Comparison of ENCODE assay signal across 28 cellular contexts in the genomic region with DNA sequence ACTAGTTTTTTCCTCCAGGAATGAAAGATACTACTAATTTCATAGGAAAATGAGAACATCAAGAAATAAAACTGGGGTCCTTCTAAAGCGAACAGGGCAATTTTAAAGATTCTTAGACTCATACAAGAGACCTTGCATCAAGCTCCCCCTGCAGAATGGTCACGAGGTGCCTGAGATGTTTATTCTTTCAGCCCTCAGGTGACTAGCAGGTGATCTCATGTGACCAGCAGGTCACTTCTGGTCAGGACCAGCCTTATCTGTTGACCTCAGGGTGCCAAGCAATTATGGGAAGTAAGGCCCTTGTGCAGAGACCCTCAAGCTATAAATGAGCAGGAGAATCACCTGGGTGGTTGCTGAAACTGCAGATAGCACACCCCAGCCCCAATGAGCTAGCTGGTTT.
"Had no signal": no experiment of that assay in that cellular context is flagged by ENCODE, and none has a peak within 500 bp of the region (broad histone marks: within the 10 kb centered on the region; RNA-seq: fewer than 3 reads in every experiment).

No MANE protein-coding gene starts in this region.

- H3K9me3 Mint-ChIP-seq: activated B cell treated with CpG ODN at 0.5 μM for 24 hours; activated CD8-positive, alpha-beta T cell treated with anti-CD3 and anti-CD28 coated beads for 36 hours; activated T-helper 17 cell treated with anti-CD3 and anti-CD28 coated beads, Interleukin-2, amount 50 U/mL, for 72 hours; T-helper 2 cell treated with Interferon-gamma antibody and Interleukin-4, amounts not matched to agents 5 μg/mL and 100 μg/mL, for 36 hours had no signal

- H3K4me1 ChIP-seq: esophagus squamous epithelium, gastroesophageal sphincter, heart right ventricle had no signal

- H3K36me3 Mint-ChIP-seq: activated naive CD8-positive, alpha-beta T cell had no signal

- H3K9me3 ChIP-seq: esophagus squamous epithelium had no signal

- H3K4me3 Mint-ChIP-seq: activated B cell treated with CpG ODN at 0.5 μM for 24 hours; activated CD8-positive, alpha-beta T cell treated with anti-CD3 and anti-CD28 coated beads for 36 hours; activated naive CD8-positive, alpha-beta T cell; activated T-cell treated with anti-CD3 and anti-CD28 coated beads, Interleukin-2, amount 50 U/mL, for 4 hours; activated T-helper 17 cell treated with anti-CD3 and anti-CD28 coated beads, Interleukin-2, amount 50 U/mL, for 72 hours; T-helper 17 cell; T-helper 2 cell treated with Interferon-gamma antibody and Interleukin-4, amounts not matched to agents 5 μg/mL and 100 μg/mL, for 36 hours had no signal

- H3K36me3 ChIP-seq: esophagus squamous epithelium, gastroesophageal sphincter, heart right ventricle, WERI-Rb-1 had no signal

- H3K4me1 Mint-ChIP-seq: activated B cell treated with CpG ODN at 0.5 μM for 24 hours; activated T-helper 17 cell treated with anti-CD3 and anti-CD28 coated beads, Interleukin-2, amount 50 U/mL, for 72 hours; T-helper 17 cell had no signal

- ATAC-seq: activated CD4-positive, CD25-positive, alpha-beta regulatory T cell treated with anti-CD3 and anti-CD28 coated beads, Interleukin-2, amount 50 U/mL, for 24 hours; activated CD8-positive, alpha-beta T cell treated with anti-CD3 and anti-CD28 coated beads for 36 hours; activated T-cell treated with anti-CD3 and anti-CD28 coated beads, Interleukin-2, amount 50 U/mL, for 4 hours; activated T-helper 17 cell treated with anti-CD3 and anti-CD28 coated beads, Interleukin-2, amount 50 U/mL, for 72 hours; gastroesophageal sphincter; heart right ventricle; T-helper 17 cell had no signal

- H3K4me3 ChIP-seq: esophagus squamous epithelium, gastroesophageal sphincter, heart right ventricle had no signal

- H3K27ac Mint-ChIP-seq: activated B cell treated with CpG ODN at 0.5 μM for 24 hours; activated CD8-positive, alpha-beta T cell treated with anti-CD3 and anti-CD28 coated beads for 36 hours; activated naive CD8-positive, alpha-beta T cell; activated T-helper 17 cell treated with anti-CD3 and anti-CD28 coated beads, Interleukin-2, amount 50 U/mL, for 72 hours; T-helper 17 cell; T-helper 2 cell treated with Interferon-gamma antibody and Interleukin-4, amounts not matched to agents 5 μg/mL and 100 μg/mL, for 36 hours had no signal

- DNase-seq: activated B cell treated with CpG ODN at 0.5 μM for 24 hours; activated CD4-positive, alpha-beta T cell treated with anti-CD3 and anti-CD28 coated beads for 48 hours; activated CD4-positive, alpha-beta T cell treated with anti-CD3 and anti-CD28 coated beads, Interleukin-2, amount 50 U/mL, for 1 hour; activated CD4-positive, alpha-beta T cell treated with anti-CD3 and anti-CD28 coated beads, Interleukin-2, amount 50 U/mL, for 48 hours; activated CD8-positive, alpha-beta memory T cell treated with anti-CD3 and anti-CD28 coated beads for 24 hours; activated CD8-positive, alpha-beta T cell treated with anti-CD3 and anti-CD28 coated beads for 36 hours; activated effector memory CD4-positive, alpha-beta T cell treated with Interleukin-2 at 50 U/mL for 16 hours; activated gamma-delta T cell treated with Interleukin-2 at 50 U/mL for 16 hours; activated naive CD4-positive, alpha-beta T cell treated with anti-CD3 and anti-CD28 coated beads, Interleukin-2, amount 50 U/mL, for 16 hours; activated naive CD4-positive, alpha-beta T cell treated with Interleukin-2 at 50 U/mL for 16 hours; activated T-cell treated with anti-CD3 and anti-CD28 coated beads, Interleukin-2, amount 50 U/mL, for 4 hours; amniotic stem cell; anterior cingulate cortex; caudate nucleus; cortex of kidney; effector CD8-positive, alpha-beta T cell; esophagus squamous epithelium; foreskin melanocyte; heart right ventricle; T-helper 17 cell; T1000; WERI-Rb-1 had no signal

- H3K27ac ChIP-seq: epithelial cell of prostate, esophagus squamous epithelium, gastroesophageal sphincter, heart right ventricle, WERI-Rb-1 had no signal
